ENCODE assay signal across 1 cellular context in the genomic region with DNA sequence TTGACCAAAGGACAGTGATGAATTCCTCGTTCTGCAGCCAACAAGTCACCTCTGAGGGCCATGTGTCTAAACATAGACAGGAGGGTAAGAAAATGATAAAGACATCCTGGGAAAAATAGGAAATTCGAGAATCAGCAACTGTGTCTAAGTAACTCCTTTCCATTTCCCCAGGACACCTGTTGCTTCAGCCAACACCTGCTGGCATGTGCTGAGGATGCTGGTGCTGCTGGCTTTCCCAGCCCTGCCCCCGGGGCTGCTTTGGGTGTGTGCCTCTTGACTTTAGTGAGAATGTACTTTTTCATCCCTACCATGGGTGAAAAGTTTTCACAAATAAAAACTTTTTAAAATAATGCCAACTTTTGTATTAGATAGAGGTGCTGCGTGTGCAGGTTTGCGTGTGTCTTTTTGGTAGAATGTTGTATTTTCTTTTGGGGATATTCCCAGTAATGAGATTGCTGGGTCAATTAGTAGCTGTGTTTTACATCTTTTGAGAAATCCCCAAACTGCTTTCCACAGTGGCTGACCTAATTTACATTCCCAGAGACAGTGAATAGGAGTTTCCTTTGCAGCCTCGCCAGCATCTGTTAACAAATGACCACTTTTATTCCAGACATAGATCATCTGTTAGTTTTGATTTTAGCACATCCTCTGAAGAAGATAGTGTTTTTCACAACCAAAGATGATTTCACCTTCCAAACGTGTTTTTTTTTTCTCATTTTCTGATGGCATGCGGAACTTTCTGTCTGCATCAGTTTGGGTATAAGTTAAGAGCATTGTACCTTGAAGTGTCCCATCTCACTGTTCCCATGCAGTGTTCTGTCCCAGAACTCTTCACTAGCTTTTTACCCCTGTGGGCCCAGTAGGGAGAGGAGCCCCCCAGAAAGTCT.
TF ChIP-seq lines count a peak whose summit lies in the region.

No MANE protein-coding gene starts in this region.

TF ChIP-seq in GM12878, 131 proteins besides CTCF, POLR2A, EP300 and RAD21 (continued from another document):
- TF ChIP-seq PRDM15 (CRISPR knock-in tag; IDR thresholded peaks at IDR 0.05) (no peak), NRF1 (conservative IDR thresholded peaks at IDR 0.05; ENCODE audit: low read depth, low read length) (no peak), EED (IDR thresholded peaks at IDR 0.05; ENCODE audit: low read depth) (peak; percentile 50; the same call in 1 of the 2 replicates), MXI1 (IDR thresholded peaks at IDR 0.05; ENCODE audit: low read depth, low read length) (no peak), BMI1 (IDR thresholded peaks at IDR 0.05; ENCODE audit: borderline replicate concordance) (peak; percentile 29; the same call in 1 of the 2 replicates)
- TF ChIP-seq, protein P1, sequence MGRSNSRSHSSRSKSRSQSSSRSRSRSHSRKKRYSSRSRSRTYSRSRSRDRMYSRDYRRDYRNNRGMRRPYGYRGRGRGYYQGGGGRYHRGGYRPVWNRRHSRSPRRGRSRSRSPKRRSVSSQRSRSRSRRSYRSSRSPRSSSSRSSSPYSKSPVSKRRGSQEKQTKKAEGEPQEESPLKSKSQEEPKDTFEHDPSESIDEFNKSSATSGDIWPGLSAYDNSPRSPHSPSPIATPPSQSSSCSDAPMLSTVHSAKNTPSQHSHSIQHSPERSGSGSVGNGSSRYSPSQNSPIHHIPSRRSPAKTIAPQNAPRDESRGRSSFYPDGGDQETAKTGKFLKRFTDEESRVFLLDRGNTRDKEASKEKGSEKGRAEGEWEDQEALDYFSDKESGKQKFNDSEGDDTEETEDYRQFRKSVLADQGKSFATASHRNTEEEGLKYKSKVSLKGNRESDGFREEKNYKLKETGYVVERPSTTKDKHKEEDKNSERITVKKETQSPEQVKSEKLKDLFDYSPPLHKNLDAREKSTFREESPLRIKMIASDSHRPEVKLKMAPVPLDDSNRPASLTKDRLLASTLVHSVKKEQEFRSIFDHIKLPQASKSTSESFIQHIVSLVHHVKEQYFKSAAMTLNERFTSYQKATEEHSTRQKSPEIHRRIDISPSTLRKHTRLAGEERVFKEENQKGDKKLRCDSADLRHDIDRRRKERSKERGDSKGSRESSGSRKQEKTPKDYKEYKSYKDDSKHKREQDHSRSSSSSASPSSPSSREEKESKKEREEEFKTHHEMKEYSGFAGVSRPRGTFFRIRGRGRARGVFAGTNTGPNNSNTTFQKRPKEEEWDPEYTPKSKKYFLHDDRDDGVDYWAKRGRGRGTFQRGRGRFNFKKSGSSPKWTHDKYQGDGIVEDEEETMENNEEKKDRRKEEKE (IDR thresholded peaks at IDR 0.05): no peak
